In genomic region chr2:10620481-10620880, GRCh38 we compare ENCODE assay signal across 11 cellular contexts.
A peak's percentile ranks its signal among the peaks of the same experiment; 100 is the strongest.
DNase-seq lines count a peak whose midpoint lies in the region; ATAC-seq and TF ChIP-seq lines count a peak whose summit lies in the region.
"Had no signal": no experiment of that assay in that cellular context is flagged by ENCODE, and none has a peak within 500 bp of the region (broad histone marks: within the 10 kb centered on the region; RNA-seq: fewer than 3 reads in every experiment).

No MANE protein-coding gene starts in this region.

- DNase-seq in CD4-positive, alpha-beta memory T cell, result peak in 4 of 5 donors; percentile 35 to 60 (median 49)
- peak; percentile 7 for DNase-seq in HK-2 (ENCODE audit: unreplicated experiment)
- DNase-seq in adipocyte (ENCODE audit: low read depth), result peak; percentile 84
- DNase-seq in mesenchymal stem cell, result peak; percentile 92
- DNase-seq in tibial nerve (ENCODE audit: low spot score in 2 of 2), result no peak
- no peak for DNase-seq in NCI-H2227 treated with DMSO at 0.1 percent for 48 hours (lab: John Stamatoyannopoulos, UW)
- DNase-seq in prostate gland (ENCODE audit: low spot score), result no peak
- no peak for DNase-seq in body of pancreas
- DNase-seq: NCI-H446 treated with DMSO at 0.1 percent for 48 hours, upper lobe of right lung had no signal

- WGBS in mesenchymal stem cell, result 39% methylated on average over 2 of the region's 2 CpGs
- 90 to 92% methylated on average over 2 of the region's 2 CpGs for WGBS in tibial nerve, 2 donors
- 95% methylated on average over 2 of the region's 2 CpGs for WGBS in prostate gland
- WGBS in body of pancreas, 2 donors, result 86 to 92% methylated on average over 2 of the region's 2 CpGs

- no peak overlapping the region for H2AFZ ChIP-seq in mesenchymal stem cell (ENCODE audit: low read depth, low read length)

- H3K4me3 Mint-ChIP-seq in CD4-positive, alpha-beta memory T cell, result peak overlapping the region in 7 of 8 donors; percentile 21 to 80 (median 67)

- H2BK120ac ChIP-seq in mesenchymal stem cell (ENCODE audit: low read depth, low read length), result no peak overlapping the region

- H2BK5ac ChIP-seq in mesenchymal stem cell (ENCODE audit: low read depth, low read length, poor library complexity, severe bottlenecking), result no peak overlapping the region

- no peak for ATAC-seq in body of pancreas
- ATAC-seq: upper lobe of right lung had no signal

- H3K27me3 Mint-ChIP-seq in CD4-positive, alpha-beta memory T cell, result no peaks in the 10 kb centered on the region

- H4K8ac ChIP-seq in mesenchymal stem cell (ENCODE audit: low read length), result no peak overlapping the region

- POLR2A ChIA-PET in CD4-positive, alpha-beta memory T cell (lab: Charles Lee; ENCODE audit: partially characterized antibody), result interaction anchor here (1.0 kb wide), 1 partner anchor 172 kb away, joined by 3 read pairs; the partner anchor contains the start of gene ODC1

- no peaks in the 10 kb centered on the region for H3K9me3 ChIP-seq in CD4-positive, alpha-beta memory T cell (ENCODE audit: control insufficient read depth in 1 of 2, low read length in 2 of 2)
- no peaks in the 10 kb centered on the region for H3K9me3 ChIP-seq in adipocyte (ENCODE audit: control insufficient read depth, low read length)
- no peaks in the 10 kb centered on the region for H3K9me3 ChIP-seq in mesenchymal stem cell (ENCODE audit: control insufficient read depth, low read length)
- no peaks in the 10 kb centered on the region for H3K9me3 ChIP-seq in tibial nerve
- no peaks in the 10 kb centered on the region for H3K9me3 ChIP-seq in prostate gland
- H3K9me3 ChIP-seq in body of pancreas, result no peaks in the 10 kb centered on the region
- H3K9me3 ChIP-seq: upper lobe of right lung had no signal

- CTCF ChIA-PET in CD4-positive, alpha-beta memory T cell (lab: Charles Lee; ENCODE audit: partially characterized antibody), result no interaction called here

- TF ChIP-seq CTCF in tibial nerve (IDR thresholded peaks at IDR 0.05) (no peak), prostate gland (IDR thresholded peaks at IDR 0.05) (no peak), body of pancreas (IDR thresholded peaks at IDR 0.05) (no peak)

- H3K27me3 ChIP-seq in CD4-positive, alpha-beta memory T cell (ENCODE audit: insufficient read depth, low read length), result no peaks in the 10 kb centered on the region
- H3K27me3 ChIP-seq in adipocyte (replicated peaks; ENCODE audit: control insufficient read depth, insufficient read depth, low read length) (no peaks in the 10 kb centered on the region), mesenchymal stem cell (ENCODE audit: control insufficient read depth in 1 of 2, insufficient read depth in 1 of 2, low read length in 2 of 2) (no peaks in the 10 kb centered on the region), tibial nerve (no peaks in the 10 kb centered on the region), prostate gland (replicated peaks; ENCODE audit: insufficient read depth) (no peaks in the 10 kb centered on the region), body of pancreas (no peaks in the 10 kb centered on the region)
- H3K27me3 ChIP-seq: upper lobe of right lung had no signal

- no peak overlapping the region for H3K14ac ChIP-seq in mesenchymal stem cell (ENCODE audit: low read length in 2 of 2)

- H3K27ac Mint-ChIP-seq in CD4-positive, alpha-beta memory T cell, result peak overlapping the region in 6 of 7 donors; percentile 56 to 84 (median 69)

- H3K4me1 Mint-ChIP-seq in CD4-positive, alpha-beta memory T cell, result peaks cover 36 to 49% (median 43%) of the 10 kb centered on the region in 4 donors

- TF ChIP-seq POLR2A in tibial nerve (IDR thresholded peaks at IDR 0.05) (no peak), prostate gland (IDR thresholded peaks at IDR 0.05) (no peak), body of pancreas (IDR thresholded peaks at IDR 0.05) (no peak)

- intact Hi-C loops in CD4-positive, alpha-beta memory T cell (cut with micrococcal nuclease), result no loop called here
- intact Hi-C loops in prostate gland (cut with DNase I), result no loop called here
- intact Hi-C loops in body of pancreas (cut with DNase I), result no loop called here

- H3K4me3 ChIP-seq in CD4-positive, alpha-beta memory T cell (ENCODE audit: low read length in 2 of 2), result no peak overlapping the region
- H3K4me3 ChIP-seq in adipocyte (ENCODE audit: low read length), result no peak overlapping the region
- H3K4me3 ChIP-seq in mesenchymal stem cell (ENCODE audit: insufficient read depth in 1 of 2, low read depth in 1 of 2, low read length in 2 of 2), result no peak overlapping the region
- no peak overlapping the region for H3K4me3 ChIP-seq in tibial nerve
- no peak overlapping the region for H3K4me3 ChIP-seq in prostate gland
- H3K4me3 ChIP-seq in body of pancreas, result no peak overlapping the region
- H3K4me3 ChIP-seq: upper lobe of right lung had no signal

- H3K4me1 ChIP-seq in CD4-positive, alpha-beta memory T cell (ENCODE audit: insufficient read depth, low read length), result peaks cover 25% of the 10 kb centered on the region
- H3K4me1 ChIP-seq in adipocyte (ENCODE audit: control insufficient read depth, insufficient read depth, low read length), result no peaks in the 10 kb centered on the region
- peaks cover 8% of the 10 kb centered on the region for H3K4me1 ChIP-seq in mesenchymal stem cell (ENCODE audit: control insufficient read depth, insufficient read depth, low read depth, low read length)
- no peaks in the 10 kb centered on the region for H3K4me1 ChIP-seq in tibial nerve
- H3K4me1 ChIP-seq in prostate gland (replicated peaks), result no peaks in the 10 kb centered on the region
- H3K4me1 ChIP-seq in body of pancreas, result no peaks in the 10 kb centered on the region
- H3K4me1 ChIP-seq: upper lobe of right lung had no signal

- no peaks in the 10 kb centered on the region for H3K36me3 ChIP-seq in CD4-positive, alpha-beta memory T cell (ENCODE audit: insufficient read depth, low read length)
- peaks cover 50% of the 10 kb centered on the region for H3K36me3 ChIP-seq in adipocyte (ENCODE audit: control insufficient read depth, insufficient read depth, low read length, severe bottlenecking)
- H3K36me3 ChIP-seq in mesenchymal stem cell (ENCODE audit: control insufficient read depth in 1 of 2, insufficient read depth in 2 of 2, low read depth in 1 of 2, low read length in 2 of 2), result peaks cover 0 to 39% of the 10 kb centered on the region in 2 experiments
- H3K36me3 ChIP-seq in tibial nerve, result peaks cover 0 to 46% (median 0%) of the 10 kb centered on the region in 3 donors
- no peaks in the 10 kb centered on the region for H3K36me3 ChIP-seq in prostate gland
- peaks cover 0 to 2% of the 10 kb centered on the region in 2 donors for H3K36me3 ChIP-seq in body of pancreas (replicated peaks in 1 of 2; ENCODE audit: insufficient read depth in 1 of 2, low read depth in 2 of 2)

- H3K9ac ChIP-seq in adipocyte (ENCODE audit: low read length) (no peak overlapping the region), mesenchymal stem cell (ENCODE audit: low read length) (no peak overlapping the region)

- H2AK5ac ChIP-seq in mesenchymal stem cell (ENCODE audit: low read length, severe bottlenecking), result no peak overlapping the region

- H3K9me3 Mint-ChIP-seq in CD4-positive, alpha-beta memory T cell, result no peaks in the 10 kb centered on the region

- H3K27ac ChIP-seq in CD4-positive, alpha-beta memory T cell (ENCODE audit: low read depth, low read length), result no peak overlapping the region
- H3K27ac ChIP-seq in mesenchymal stem cell (ENCODE audit: low read length, poor library complexity, severe bottlenecking) (peak overlapping the region; percentile 42), tibial nerve (no peak overlapping the region), prostate gland (no peak overlapping the region), body of pancreas (no peak overlapping the region)
- H3K27ac ChIP-seq: HL-60, upper lobe of right lung had no signal

- H3K36me3 Mint-ChIP-seq in CD4-positive, alpha-beta memory T cell, result peaks cover 42 to 52% of the 10 kb centered on the region in 2 donors

- no peak overlapping the region for H3K4ac ChIP-seq in mesenchymal stem cell (ENCODE audit: low read depth in 1 of 2, low read length in 2 of 2)

- H2BK12ac ChIP-seq in mesenchymal stem cell (ENCODE audit: low read length in 2 of 2), result no peak overlapping the region

- H4K91ac ChIP-seq in mesenchymal stem cell (ENCODE audit: low read length), result no peak overlapping the region

- no peak overlapping the region for H3K23ac ChIP-seq in mesenchymal stem cell (ENCODE audit: low read length in 2 of 2)

- H3K79me1 ChIP-seq in mesenchymal stem cell (replicated peaks; ENCODE audit: low read length, poor library complexity, severe bottlenecking), result peaks cover 7% of the 10 kb centered on the region

- TF ChIP-seq EP300 in tibial nerve (IDR thresholded peaks at IDR 0.05), result no peak

- no peak overlapping the region for H3K4me2 ChIP-seq in mesenchymal stem cell (ENCODE audit: low read length, poor library complexity, severe bottlenecking)

- H3K18ac ChIP-seq in mesenchymal stem cell (ENCODE audit: low read depth in 1 of 2, low read length in 2 of 2), result no peak overlapping the region

- no peak overlapping the region for H2BK15ac ChIP-seq in mesenchymal stem cell (ENCODE audit: low read depth, poor library complexity, severe bottlenecking)

Comparison
In these comparisons a context has a peak if more than half of its experiments do, and no peak if none do; other contexts are left out.
1. DNase-seq: peak in CD4-positive, alpha-beta memory T cell (4 of 5), HK-2 (single experiment), adipocyte (single experiment) and mesenchymal stem cell (single experiment); none in tibial nerve (0 of 2), NCI-H2227 treated with DMSO at 0.1 percent for 48 hours (single experiment), prostate gland (single experiment) and body of pancreas (0 of 4).